In genomic region chr1:53328009-53328489, GRCh38 we compare ENCODE assay signal across 8 cellular contexts. TPM values are rescaled to one million over a fixed set of nuclear protein-coding genes. Genes with fewer than 3 reads are reported as not detected.
DNase-seq lines count a peak whose midpoint lies in the region; ATAC-seq and TF ChIP-seq lines count a peak whose summit lies in the region.

Gene LRP8, minus strand, starts transcription at chr1:53328070. Its CDS starts 158 bp downstream, at chr1:53327912.

- peak within 1 kb of the TSS; percentile 72 for H3K4me3 ChIP-seq in BJ (ENCODE audit: low read depth, low read length)
- H3K4me3 ChIP-seq in OCI-LY7 (ENCODE audit: low read depth, low read length, poor library complexity, severe bottlenecking) = peak within 1 kb of the TSS; percentile 91
- peak within 1 kb of the TSS; percentile 63 to 80 for H3K4me3 ChIP-seq in esophagus (ENCODE audit: low read depth in 1 of 2, low read length in 2 of 2)

- peak within 1 kb of the TSS in 5 of 6 donors; percentile 53 to 86 (median 72) for H3K27ac Mint-ChIP-seq in naive B cell
- H3K27ac Mint-ChIP-seq in stimulated activated naive B cell treated with anti-CD40 and anti-IgM and Interleukin-4, amounts not matched to agents 10 μg/mL and 1 μg/mL and 100 μg/mL, for 72 hours = peak within 1 kb of the TSS; percentile 98

- no peaks in the 10 kb centered on the region for H3K36me3 Mint-ChIP-seq in naive B cell
- peaks cover 21 to 36% of the 10 kb centered on the region in 2 donors for H3K36me3 Mint-ChIP-seq in stimulated activated naive B cell treated with anti-CD40 and anti-IgM and Interleukin-4, amounts not matched to agents 10 μg/mL and 1 μg/mL and 100 μg/mL, for 72 hours

- peaks cover 16% of the 10 kb centered on the region for H4K20me1 ChIP-seq in OCI-LY7 (ENCODE audit: insufficient read depth, low read length)

- no TSS peak for BruUV-seq in OCI-LY7 (replicated peaks; lab: Mats Ljungman, UMichigan)

- H3K27me3 ChIP-seq in BJ (ENCODE audit: control insufficient read depth, insufficient read depth, low read length) = no peaks in the 10 kb centered on the region
- H3K27me3 ChIP-seq in esophagus (ENCODE audit: control insufficient read depth in 1 of 2, insufficient read depth in 2 of 2, low read length in 2 of 2) = no peaks in the 10 kb centered on the region

- no peaks in the 10 kb centered on the region for H3K9me3 Mint-ChIP-seq in naive B cell
- no peaks in the 10 kb centered on the region for H3K9me3 Mint-ChIP-seq in stimulated activated naive B cell treated with anti-CD40 and anti-IgM and Interleukin-4, amounts not matched to agents 10 μg/mL and 1 μg/mL and 100 μg/mL, for 72 hours

- peak; percentile 50 for ATAC-seq in GM19351 (IDR thresholded peaks at IDR 0.05; ENCODE audit: unreplicated experiment)
- peak; percentile 46 to 58 for ATAC-seq in naive B cell (ENCODE audit: low read depth in 2 of 2)
- ATAC-seq in stimulated activated naive B cell treated with anti-CD40 and anti-IgM and Interleukin-4, amounts not matched to agents 10 μg/mL and 1 μg/mL and 100 μg/mL, for 72 hours (replicated peaks) = peak; percentile 44 to 60

- H3K9me2 ChIP-seq in OCI-LY7 (ENCODE audit: insufficient read depth, low read length) = no peaks in the 10 kb centered on the region

- intact Hi-C loops in OCI-LY7 (cut with micrococcal nuclease; ENCODE audit: unreplicated experiment) = loop anchor here (1.0 to 10.0 kb wide), 5 partner anchors 39 to 1273 kb away; partner anchors contain the start of genes BTF3L4 and TXNDC12

- CTCF ChIA-PET in BJ (lab: Yijun Ruan, JAX) = no interaction called here
- CTCF ChIA-PET in OCI-LY7 (lab: Charles Lee; ENCODE audit: unreplicated experiment) = no interaction called here

- H3K36me3 ChIP-seq in BJ (ENCODE audit: control insufficient read depth, insufficient read depth, low read length) (no peaks in the 10 kb centered on the region), OCI-LY7 (ENCODE audit: insufficient read depth, low read length) (peaks cover 28% of the 10 kb centered on the region), esophagus (ENCODE audit: control insufficient read depth in 2 of 2, insufficient read depth in 2 of 2, low read length in 1 of 2) (peaks cover 0 to 3% of the 10 kb centered on the region in 2 donors)

- H3K79me2 ChIP-seq in OCI-LY7 (ENCODE audit: insufficient read depth, low read depth, low read length) = peaks cover 21% of the 10 kb centered on the region; the same call in 1 of the 2 replicates

- H2AFZ ChIP-seq in OCI-LY7 (ENCODE audit: low read length) = peak within 1 kb of the TSS; percentile 60; the same call in 1 of the 2 replicates

- no peaks in the 10 kb centered on the region for H3K27me3 Mint-ChIP-seq in naive B cell
- H3K27me3 Mint-ChIP-seq in stimulated activated naive B cell treated with anti-CD40 and anti-IgM and Interleukin-4, amounts not matched to agents 10 μg/mL and 1 μg/mL and 100 μg/mL, for 72 hours = no peaks in the 10 kb centered on the region

- no peaks in the 10 kb centered on the region for H3K9me3 ChIP-seq in OCI-LY7 (ENCODE audit: low read length)
- no peaks in the 10 kb centered on the region for H3K9me3 ChIP-seq in esophagus (ENCODE audit: control insufficient read depth in 2 of 2, insufficient read depth in 1 of 2, low read depth in 1 of 2, low read length in 1 of 2)

- peaks cover 23% of the 10 kb centered on the region for H3K4me1 ChIP-seq in OCI-LY7 (ENCODE audit: insufficient read depth, low read length, poor library complexity, severe bottlenecking)
- H3K4me1 ChIP-seq in esophagus (ENCODE audit: control insufficient read depth in 2 of 2, insufficient read depth in 2 of 2, low read length in 1 of 2) = peaks cover 5 to 17% of the 10 kb centered on the region in 2 donors

- H3K4me1 Mint-ChIP-seq in naive B cell = peaks cover 9 to 26% (median 17%) of the 10 kb centered on the region in 3 donors
- H3K4me1 Mint-ChIP-seq in stimulated activated naive B cell treated with anti-CD40 and anti-IgM and Interleukin-4, amounts not matched to agents 10 μg/mL and 1 μg/mL and 100 μg/mL, for 72 hours = peaks cover 9 to 37% of the 10 kb centered on the region in 2 donors

- TF ChIP-seq CTCF in BJ (IDR thresholded peaks at IDR 0.05; ENCODE audit: insufficient read depth, low read depth, low read length) = no peak
- no peak for TF ChIP-seq CTCF in OCI-LY7 (conservative IDR thresholded peaks at IDR 0.05; ENCODE audit: low read length)

- no peak for DNase-seq in BJ (ENCODE audit: low read depth)
- peak; percentile 63 for DNase-seq in HK-2 (ENCODE audit: unreplicated experiment)
- DNase-seq in OCI-LY7 (ENCODE audit: low spot score) = peak; percentile 81
- peak; percentile 82 for DNase-seq in activated T-cell treated with anti-CD3 and anti-CD28 coated beads for 48 hours (ENCODE audit: low read depth)
- DNase-seq in naive B cell = peak; percentile 73
- peak; percentile 71 for DNase-seq in stimulated activated naive B cell treated with anti-CD40 and anti-IgM and Interleukin-4, amounts not matched to agents 10 μg/mL and 1 μg/mL and 100 μg/mL, for 72 hours

- POLR2A ChIA-PET in BJ (lab: Charles Lee) = no interaction called here
- POLR2A ChIA-PET in OCI-LY7 (lab: Charles Lee) = no interaction called here

- peak within 1 kb of the TSS; percentile 80 for H3K4me2 ChIP-seq in OCI-LY7 (ENCODE audit: low read length)

- H3K4me3 Mint-ChIP-seq in naive B cell = peak within 1 kb of the TSS; percentile 90 to 98 (median 95)
- peak within 1 kb of the TSS; percentile 100 for H3K4me3 Mint-ChIP-seq in stimulated activated naive B cell treated with anti-CD40 and anti-IgM and Interleukin-4, amounts not matched to agents 10 μg/mL and 1 μg/mL and 100 μg/mL, for 72 hours

- H3K27ac ChIP-seq in OCI-LY7 (ENCODE audit: low read depth, low read length, poor library complexity, severe bottlenecking) = peak within 1 kb of the TSS; percentile 83
- peak within 1 kb of the TSS; percentile 50 to 76 for H3K27ac ChIP-seq in esophagus (ENCODE audit: low read depth in 2 of 2, low read length in 1 of 2)

- 3 to 6% methylated on average over 28 to 50 of the region's 50 CpGs for WGBS in esophagus, 2 donors

RNA-seq across cellular contexts. Expression of gene LRP8, which starts in this region (rescaled TPM):
- polyA plus RNA-seq in BJ (2011; rRNA removed) (10.5 and 18.2 TPM in 2 replicates), esophagus (1 to 10 TPM; 2.7 to 6.9 TPM), naive B cell (ENCODE audit: low read depth in 6 of 6) (1 to 10 TPM in 1 of 6 donors, under 1 TPM in 4, not detected in 1; 0.21 to 1.5 (median 0.57) TPM)
- 16.7 and 21.6 TPM in 2 replicates for polyA minus RNA-seq in BJ (2011; rRNA and poly(A)+ RNA removed)
- total RNA-seq in OCI-LY7 (2014; rRNA removed; shearing (Covaris generic)) = 57.5 and 65.6 TPM in 2 replicates
- total RNA-seq in OCI-LY7 (2022) = 67.5 and 70.0 TPM in 2 replicates
